Comparison of ENCODE assay signal across 25 cellular contexts in genomic region chr10:130464426-130464825, GRCh38.
"Had no signal": no experiment of that assay in that cellular context is flagged by ENCODE, and none has a peak within 500 bp of the region (broad histone marks: within the 10 kb centered on the region; RNA-seq: fewer than 3 reads in every experiment).

No MANE protein-coding gene starts in this region.

- H3K9me3 ChIP-seq: thyroid gland had no signal

- H3K4me1 ChIP-seq: left ventricle myocardium inferior, neural progenitor cell, thyroid gland had no signal

- H3K36me3 Mint-ChIP-seq: brain, mesothelial cell of epicardium, neural progenitor cell, T-cell had no signal

- DNase-seq: activated CD4-positive, alpha-beta T cell treated with anti-CD3 and anti-CD28 coated beads, Interleukin-2, amount 10 ng/mL, durations not matched to agents 7 days and 5 days; activated CD4-positive, CD25-positive, alpha-beta regulatory T cell treated with anti-CD3 and anti-CD28 coated beads, Interleukin-2, amount 50 U/mL, for 72 hours; activated gamma-delta T cell treated with Interleukin-2 at 50 U/mL for 16 hours; activated T-cell treated with anti-CD3 and anti-CD28 coated beads, Interleukin-2, amount 50 U/mL, for 72 hours; aorta; caudate nucleus; dermis blood vessel endothelial cell; effector memory CD4-positive, alpha-beta T cell; foreskin melanocyte; glutamatergic neuron; hippocampal formation; kidney glomerular epithelial cell; left ventricle myocardium inferior; stimulated activated CD4-positive, alpha-beta T cell treated with anti-CD3 and anti-CD28 coated beads, Interleukin-4, amount 100 ng/mL, for 24 hours; stimulated activated naive CD8-positive, alpha-beta T cell treated with anti-CD3 and anti-CD28 coated beads, Interleukin-15, Interleukin-2, amounts not matched to agents 100 U/mL and 50 U/mL, for 24 hours; T-cell; thyroid gland; WERI-Rb-1 had no signal

- H3K36me3 ChIP-seq: left ventricle myocardium inferior, neural progenitor cell, thyroid gland, WERI-Rb-1 had no signal

- H3K9ac ChIP-seq: neural progenitor cell had no signal

- H3K9me3 Mint-ChIP-seq: activated CD4-positive, alpha-beta T cell treated with anti-CD3 and anti-CD28 coated beads, Interleukin-2, amount 10 ng/mL, durations not matched to agents 7 days and 5 days; T-helper 2 cell treated with Interferon-gamma antibody and Interleukin-4, amounts not matched to agents 5 μg/mL and 100 μg/mL, for 36 hours had no signal

- H3K4me3 Mint-ChIP-seq: activated CD4-positive, alpha-beta T cell treated with anti-CD3 and anti-CD28 coated beads, Interleukin-2, amount 10 ng/mL, durations not matched to agents 7 days and 5 days; activated T-cell treated with anti-CD3 and anti-CD28 coated beads, Interleukin-2, amount 50 U/mL, for 72 hours; brain; mesothelial cell of epicardium; naive thymus-derived CD8-positive, alpha-beta T cell; neural progenitor cell; T-cell; T-helper 2 cell treated with Interferon-gamma antibody and Interleukin-4, amounts not matched to agents 5 μg/mL and 100 μg/mL, for 36 hours had no signal

- H3K4me2 ChIP-seq: neural progenitor cell had no signal

- H2AFZ ChIP-seq: neural progenitor cell had no signal

- H3K27ac ChIP-seq: left ventricle myocardium inferior, neural progenitor cell, thyroid gland, WERI-Rb-1 had no signal

- H3K4me1 Mint-ChIP-seq: activated CD4-positive, alpha-beta T cell treated with anti-CD3 and anti-CD28 coated beads, Interleukin-2, amount 10 ng/mL, durations not matched to agents 7 days and 5 days; brain; mesothelial cell of epicardium; naive thymus-derived CD8-positive, alpha-beta T cell; T-cell had no signal

- H3K27me3 ChIP-seq: neural progenitor cell, thyroid gland had no signal

- H3K27ac Mint-ChIP-seq: activated CD4-positive, alpha-beta T cell treated with anti-CD3 and anti-CD28 coated beads, Interleukin-2, amount 10 ng/mL, durations not matched to agents 7 days and 5 days; activated naive CD4-positive, alpha-beta T cell treated with anti-CD3 and anti-CD28 coated beads, Interleukin-2, amount 50 U/mL, for 72 hours; activated T-cell treated with anti-CD3 and anti-CD28 coated beads, Interleukin-2, amount 50 U/mL, for 72 hours; brain; mesothelial cell of epicardium; naive thymus-derived CD8-positive, alpha-beta T cell; neural progenitor cell; progenitor cell of endocrine pancreas; T-cell; T-helper 2 cell treated with Interferon-gamma antibody and Interleukin-4, amounts not matched to agents 5 μg/mL and 100 μg/mL, for 36 hours had no signal

- ATAC-seq: activated naive CD4-positive, alpha-beta T cell treated with anti-CD3 and anti-CD28 coated beads, Interleukin-2, amount 50 U/mL, for 72 hours; activated T-cell treated with anti-CD3 and anti-CD28 coated beads, Interleukin-2, amount 50 U/mL, for 72 hours; naive thymus-derived CD8-positive, alpha-beta T cell; stimulated activated naive CD8-positive, alpha-beta T cell treated with anti-CD3 and anti-CD28 coated beads, Interleukin-15, Interleukin-2, amounts not matched to agents 100 U/mL and 50 U/mL, for 24 hours; T-cell had no signal

- H3K4me3 ChIP-seq: left ventricle myocardium inferior, neural progenitor cell, thyroid gland had no signal

- H3K27me3 Mint-ChIP-seq: activated CD4-positive, alpha-beta T cell treated with anti-CD3 and anti-CD28 coated beads, Interleukin-2, amount 10 ng/mL, durations not matched to agents 7 days and 5 days; T-cell had no signal
